In the genomic region with DNA sequence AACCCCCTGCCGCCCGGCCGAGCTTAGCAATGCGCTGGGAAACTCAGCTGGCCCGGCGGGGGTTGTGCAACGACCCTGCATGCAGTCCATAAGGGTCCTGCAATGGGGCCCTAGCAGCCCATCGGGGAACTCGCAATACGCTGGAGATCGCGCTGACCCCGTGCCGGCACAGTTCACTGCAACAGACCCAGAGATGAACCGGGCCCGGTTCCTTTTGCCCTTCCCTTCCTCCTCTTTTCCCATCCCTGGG, we compare ENCODE assay signal across 8 cellular contexts. TPM values are rescaled to one million over a fixed set of nuclear protein-coding genes. Genes with fewer than 3 reads are reported as not detected.
DNase-seq lines count a peak whose midpoint lies in the region; ATAC-seq and TF ChIP-seq lines count a peak whose summit lies in the region.

No MANE protein-coding gene starts in this region.

- H3K4me1 ChIP-seq in left ventricle myocardium inferior (peaks cover 69% of the 10 kb centered on the region), smooth muscle cell (ENCODE audit: low read depth) (peaks cover 12% of the 10 kb centered on the region)

- peak overlapping the region; percentile 59 for H3K9ac ChIP-seq in smooth muscle cell (ENCODE audit: low read depth)

- no peaks in the 10 kb centered on the region for H3K9me3 Mint-ChIP-seq in activated CD4-positive, alpha-beta memory T cell treated with anti-CD3 and anti-CD28 coated beads for 36 hours

- H3K4me3 Mint-ChIP-seq in activated CD4-positive, alpha-beta memory T cell treated with anti-CD3 and anti-CD28 coated beads for 36 hours: peak overlapping the region; percentile 90

- H3K79me2 ChIP-seq in smooth muscle cell (ENCODE audit: low read depth): peaks cover 43% of the 10 kb centered on the region

- H2AFZ ChIP-seq in smooth muscle cell (ENCODE audit: low read depth): peak overlapping the region; percentile 6

- H3K36me3 Mint-ChIP-seq in activated CD4-positive, alpha-beta memory T cell treated with anti-CD3 and anti-CD28 coated beads for 36 hours: peaks cover 59% of the 10 kb centered on the region

- intact Hi-C loops in activated CD4-positive, alpha-beta memory T cell treated with anti-CD3 and anti-CD28 coated beads for 36 hours (cut with micrococcal nuclease): loop anchor here (1.0 kb wide), 1 partner anchor 30 kb away; no protein-coding TSS in a partner anchor
- intact Hi-C loops in left ventricle myocardium inferior (cut with micrococcal nuclease): no loop called here

- DNase-seq in GM06990 (ENCODE audit: extremely low read depth, insufficient read length): no peak
- DNase-seq in activated CD4-positive, alpha-beta memory T cell treated with anti-CD3 and anti-CD28 coated beads for 36 hours: no peak
- peak; percentile 44 for DNase-seq in left ventricle myocardium inferior
- no peak for DNase-seq in smooth muscle cell (lab: John Stamatoyannopoulos, UW; ENCODE audit: unreplicated experiment)
- DNase-seq in NCI-H1930 (lab: John Stamatoyannopoulos, UW): no peak
- DNase-seq in GM03348 (ENCODE audit: low spot score): no peak
- no peak for DNase-seq in glomerular visceral epithelial cell (ENCODE audit: extremely low spot score)

- peak overlapping the region; percentile 95 for H3K4me2 ChIP-seq in smooth muscle cell

- H3K27me3 ChIP-seq in GM06990 (replicated peaks; ENCODE audit: control insufficient read depth, insufficient read depth, low read length) (no peaks in the 10 kb centered on the region), left ventricle myocardium inferior (ENCODE audit: low read depth) (no peaks in the 10 kb centered on the region), smooth muscle cell (ENCODE audit: low read depth) (no peaks in the 10 kb centered on the region)

- peaks cover 45% of the 10 kb centered on the region for H3K4me1 Mint-ChIP-seq in activated CD4-positive, alpha-beta memory T cell treated with anti-CD3 and anti-CD28 coated beads for 36 hours (ENCODE audit: low read depth)

- no peak for TF ChIP-seq CTCF in GM06990 (IDR thresholded peaks at IDR 0.05; ENCODE audit: insufficient read depth, low read length, poor library complexity, severe bottlenecking)
- no peak for TF ChIP-seq CTCF in left ventricle myocardium inferior (IDR thresholded peaks at IDR 0.05; ENCODE audit: borderline replicate concordance)
- TF ChIP-seq CTCF in smooth muscle cell (IDR thresholded peaks at IDR 0.05; ENCODE audit: borderline replicate concordance, insufficient read depth, poor library complexity, severe bottlenecking): no peak

- ATAC-seq in HG02588 (IDR thresholded peaks at IDR 0.05; ENCODE audit: unreplicated experiment): peak; percentile 14

- peak overlapping the region; percentile 95 for H3K27ac Mint-ChIP-seq in activated CD4-positive, alpha-beta memory T cell treated with anti-CD3 and anti-CD28 coated beads for 36 hours

- H3K27ac ChIP-seq in left ventricle myocardium inferior (replicated peaks) (peak overlapping the region; percentile 96), smooth muscle cell (ENCODE audit: low read depth) (peak overlapping the region; percentile 92)

- peaks cover 21% of the 10 kb centered on the region for H3F3A ChIP-seq in smooth muscle cell (ENCODE audit: low read depth)

- CTCF ChIA-PET in activated CD4-positive, alpha-beta memory T cell treated with anti-CD3 and anti-CD28 coated beads for 36 hours (lab: Charles Lee): interaction anchor here (0.8 to 2.4 kb wide), 12 partner anchors 19 to 230 kb away, joined by 3 to 13 read pairs (median 5); partner anchors contain the start of genes C17orf107, CAMTA2, CHRNE and GLTPD2

- peaks cover 1% of the 10 kb centered on the region for H3K27me3 Mint-ChIP-seq in activated CD4-positive, alpha-beta memory T cell treated with anti-CD3 and anti-CD28 coated beads for 36 hours

- WGBS in smooth muscle cell (ENCODE audit: low lambda C conversion rate): 2% methylated on average over 16 of the region's 16 CpGs

- H3K36me3 ChIP-seq in GM06990 (ENCODE audit: control insufficient read depth, insufficient read depth, low read length) (peaks cover 22% of the 10 kb centered on the region), left ventricle myocardium inferior (peaks cover 58% of the 10 kb centered on the region), smooth muscle cell (ENCODE audit: low read depth) (no peaks in the 10 kb centered on the region)

- H3K4me3 ChIP-seq in GM06990 (replicated peaks; ENCODE audit: low read depth, low read length): peak overlapping the region; percentile 89
- peak overlapping the region; percentile 84 for H3K4me3 ChIP-seq in left ventricle myocardium inferior
- H3K4me3 ChIP-seq in smooth muscle cell: peak overlapping the region; percentile 77

- H3K9me3 ChIP-seq in left ventricle myocardium inferior (replicated peaks): no peaks in the 10 kb centered on the region
- no peaks in the 10 kb centered on the region for H3K9me3 ChIP-seq in smooth muscle cell (replicated peaks; ENCODE audit: low read depth)

- peaks cover 8% of the 10 kb centered on the region for H4K20me1 ChIP-seq in smooth muscle cell (ENCODE audit: low read depth)

- POLR2A ChIA-PET in activated CD4-positive, alpha-beta memory T cell treated with anti-CD3 and anti-CD28 coated beads for 36 hours (lab: Charles Lee): interaction anchor here (1.1 to 21.0 kb wide), 10 partner anchors 10 to 302 kb away, joined by 3 to 346 read pairs (median 6); partner anchors contain the start of genes C17orf107, CAMTA2, ENO3 and INCA1

RNA-seq across cellular contexts. Expression of gene SLC25A11, which starts 0.4 kb away (rescaled TPM):
- total RNA-seq in activated CD4-positive, alpha-beta memory T cell treated with anti-CD3 and anti-CD28 coated beads for 36 hours: 10 to 100 TPM; 70.5 to 72.5 TPM
- total RNA-seq in left ventricle myocardium inferior: 219 TPM
- total RNA-seq in smooth muscle cell: 29.9 and 39.3 TPM in 2 replicates
- 64.9 and 67.5 TPM in 2 replicates for polyA plus RNA-seq in smooth muscle cell

RNA-seq across cellular contexts. Expression of gene RNF167, which starts 0.6 kb away (rescaled TPM):
- 100 to 1,000 TPM; 130 to 157 TPM for total RNA-seq in activated CD4-positive, alpha-beta memory T cell treated with anti-CD3 and anti-CD28 coated beads for 36 hours
- total RNA-seq in left ventricle myocardium inferior: 90.7 TPM
- total RNA-seq in smooth muscle cell: 23.7 and 39.6 TPM in 2 replicates
- polyA plus RNA-seq in smooth muscle cell: 59.4 and 61.6 TPM in 2 replicates

RNA-seq across cellular contexts. Expression of gene GP1BA, which starts 7.4 kb away (rescaled TPM):
- not detected for total RNA-seq in activated CD4-positive, alpha-beta memory T cell treated with anti-CD3 and anti-CD28 coated beads for 36 hours
- total RNA-seq in left ventricle myocardium inferior (0.22 TPM), smooth muscle cell (not detected in 2 replicates)
- 0.07 and 0.41 TPM in 2 replicates for polyA plus RNA-seq in smooth muscle cell

RNA-seq across cellular contexts. Expression of gene PFN1, which starts 8.9 kb away (rescaled TPM):
- total RNA-seq in activated CD4-positive, alpha-beta memory T cell treated with anti-CD3 and anti-CD28 coated beads for 36 hours: 1,000 to 10,000 TPM; 1,907 to 1,923 TPM
- total RNA-seq in left ventricle myocardium inferior (182 TPM), smooth muscle cell (681 and 838 TPM in 2 replicates)
- polyA plus RNA-seq in smooth muscle cell: 1,482 and 1,485 TPM in 2 replicates

RNA-seq across cellular contexts. Expression of gene ENO3, which starts 11.4 kb away (rescaled TPM):
- total RNA-seq in activated CD4-positive, alpha-beta memory T cell treated with anti-CD3 and anti-CD28 coated beads for 36 hours: 10 to 100 TPM; 26.5 to 26.8 TPM
- 827 TPM for total RNA-seq in left ventricle myocardium inferior
- total RNA-seq in smooth muscle cell: 2.4 and 5.9 TPM in 2 replicates
- polyA plus RNA-seq in smooth muscle cell: 13.1 and 14.5 TPM in 2 replicates
